In the genomic region with DNA sequence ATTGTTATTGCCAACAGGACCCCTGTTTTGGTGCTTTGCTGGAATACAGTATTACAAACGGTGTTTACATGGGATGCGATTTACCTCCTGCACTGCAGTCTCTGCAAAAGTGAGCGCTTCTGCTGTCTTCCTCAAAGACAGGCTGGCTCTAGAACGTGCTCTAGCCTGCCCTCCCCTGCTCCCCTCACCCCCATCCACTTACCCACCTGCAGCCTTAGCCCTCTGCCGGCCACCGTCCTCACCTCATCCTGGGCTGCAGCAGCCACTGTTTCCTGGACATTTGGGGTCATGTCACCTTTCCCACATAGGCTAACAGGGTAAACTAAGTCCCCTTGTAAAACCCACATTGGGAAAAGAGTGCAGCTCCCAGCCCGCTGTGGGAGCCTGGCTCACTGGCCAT, we compare ENCODE assay signal across 1 cellular context.
TF ChIP-seq lines count a peak whose summit lies in the region.

No MANE protein-coding gene starts in this region.

TF ChIP-seq in WTC11, 78 proteins besides CTCF, POLR2A, EP300 and RAD21 (continued from another document):
- TF ChIP-seq SOX15 (CRISPR knock-in tag; IDR thresholded peaks at IDR 0.05) (no peak), ZNF317 (CRISPR knock-in tag; IDR thresholded peaks at IDR 0.05; ENCODE audit: borderline replicate concordance, low read depth) (no peak), PRRX2 (CRISPR knock-in tag; IDR thresholded peaks at IDR 0.05) (no peak)
TF ChIP-seq in WTC11: peak in this region for 0.
